ENCODE assay signal across 1 cellular context in genomic region chr4:138255917-138256597, GRCh38.
TF ChIP-seq lines count a peak whose summit lies in the region.

No MANE protein-coding gene starts in this region.

TF ChIP-seq in IMR-90, 13 proteins besides CTCF, POLR2A, EP300 and RAD21 (continued from another document):
- TF ChIP-seq ELK1 (IDR thresholded peaks at IDR 0.05; ENCODE audit: borderline replicate concordance, low read depth, low read length) (no peak), USF2 (IDR thresholded peaks at IDR 0.05; ENCODE audit: low read depth, low read length) (no peak), NFE2L2 (IDR thresholded peaks at IDR 0.05; ENCODE audit: low read depth, low read length) (no peak), FOS (IDR thresholded peaks at IDR 0.05; ENCODE audit: low read depth, low read length) (no peak), BHLHE40 (IDR thresholded peaks at IDR 0.05; ENCODE audit: low read depth, low read length) (no peak), CEBPB (IDR thresholded peaks at IDR 0.05; ENCODE audit: low read depth, low read length) (no peak)
TF ChIP-seq in IMR-90: peak in this region for 0.
